28 cellular contexts compared by ENCODE assay signal in the genomic region with DNA sequence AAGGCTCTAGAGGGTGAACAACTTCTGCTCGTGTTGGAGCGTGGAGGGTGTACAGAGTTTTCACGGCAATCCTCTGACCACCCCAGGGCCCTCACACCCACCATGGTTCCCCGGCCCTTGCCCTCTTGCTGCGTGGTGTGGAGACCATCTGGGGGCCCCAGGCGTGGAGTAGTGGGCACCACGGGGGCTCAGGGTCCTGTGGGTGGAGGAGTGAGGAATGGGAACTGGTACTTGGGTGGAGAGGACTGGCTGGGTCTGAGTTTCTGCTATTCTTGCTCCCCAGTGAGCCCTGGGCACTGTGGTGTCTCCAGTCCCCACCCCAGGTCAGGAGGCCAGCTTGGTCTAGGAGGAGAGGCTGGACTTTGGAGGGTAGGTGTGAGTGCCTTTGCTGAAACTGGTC.
"Had no signal": no experiment of that assay in that cellular context is flagged by ENCODE, and none has a peak within 500 bp of the region (broad histone marks: within the 10 kb centered on the region; RNA-seq: fewer than 3 reads in every experiment).

No MANE protein-coding gene starts in this region.

- H3K4me3 ChIP-seq: adrenal gland, Peyer's patch, SJSA1 had no signal

- H3K36me3 Mint-ChIP-seq: activated CD4-positive, alpha-beta memory T cell treated with anti-CD3 and anti-CD28 coated beads for 36 hours; activated naive CD4-positive, alpha-beta T cell treated with anti-CD3 and anti-CD28 coated beads, Interleukin-2, amount 10 ng/mL, durations not matched to agents 7 days and 5 days; activated naive CD8-positive, alpha-beta T cell treated with anti-CD3 and anti-CD28 coated beads, Interleukin-2, amount 10 ng/mL, durations not matched to agents 7 days and 5 days had no signal

- H3K36me3 ChIP-seq: adrenal gland, Peyer's patch, SJSA1 had no signal

- H3K27me3 Mint-ChIP-seq: activated CD4-positive, alpha-beta memory T cell treated with anti-CD3 and anti-CD28 coated beads for 36 hours; activated naive CD8-positive, alpha-beta T cell treated with anti-CD3 and anti-CD28 coated beads, Interleukin-2, amount 10 ng/mL, durations not matched to agents 7 days and 5 days had no signal

- H3K4me1 ChIP-seq: adrenal gland, Peyer's patch, SJSA1 had no signal

- H3K9me3 Mint-ChIP-seq: activated CD4-positive, alpha-beta memory T cell treated with anti-CD3 and anti-CD28 coated beads for 36 hours; activated naive CD4-positive, alpha-beta T cell treated with anti-CD3 and anti-CD28 coated beads, Interleukin-2, amount 10 ng/mL, durations not matched to agents 7 days and 5 days; activated naive CD8-positive, alpha-beta T cell treated with anti-CD3 and anti-CD28 coated beads, Interleukin-2, amount 10 ng/mL, durations not matched to agents 7 days and 5 days; activated T-helper 2 cell treated with anti-CD3 and anti-CD28 coated beads, Interferon-gamma antibody, Interleukin-2, Interleukin-4, amounts not matched to agents 10 μg/mL and 5 μg/mL and 100 μg/mL, durations not matched to agents 14 hours and 24 hours and 36 hours; T-helper 1 cell treated with Interleukin-12 subunit alpha and Interleukin-12 subunit beta and Interleukin-4 antibody, amounts not matched to agents 30 μg/mL and 1 μg/mL, for 36 hours; WTC11 had no signal

- H3K27ac ChIP-seq: adrenal gland, Peyer's patch, RWPE1, SJSA1 had no signal

- ATAC-seq: WTC11 had no signal

- H3K9me3 ChIP-seq: adrenal gland, Peyer's patch, SJSA1 had no signal

- H3K27ac Mint-ChIP-seq: activated CD4-positive, alpha-beta memory T cell treated with anti-CD3 and anti-CD28 coated beads for 36 hours; activated naive CD8-positive, alpha-beta T cell treated with anti-CD3 and anti-CD28 coated beads, Interleukin-2, amount 10 ng/mL, durations not matched to agents 7 days and 5 days; activated T-helper 2 cell treated with anti-CD3 and anti-CD28 coated beads, Interferon-gamma antibody, Interleukin-2, Interleukin-4, amounts not matched to agents 10 μg/mL and 5 μg/mL and 100 μg/mL, durations not matched to agents 14 hours and 24 hours and 36 hours; T-helper 1 cell treated with Interleukin-12 subunit alpha and Interleukin-12 subunit beta and Interleukin-4 antibody, amounts not matched to agents 30 μg/mL and 1 μg/mL, for 36 hours had no signal

- DNase-seq: activated CD4-positive, alpha-beta T cell treated with anti-CD3 and anti-CD28 coated beads for 48 hours; activated CD4-positive, CD25-positive, alpha-beta regulatory T cell treated with anti-CD3 and anti-CD28 coated beads, Interleukin-2, amount 50 U/mL, for 72 hours; activated CD8-positive, alpha-beta memory T cell treated with anti-CD3 and anti-CD28 coated beads for 24 hours; activated gamma-delta T cell treated with Interleukin-2 at 50 U/mL for 16 hours; activated naive CD4-positive, alpha-beta T cell treated with anti-CD3 and anti-CD28 coated beads, Interleukin-2, amount 10 ng/mL, durations not matched to agents 7 days and 5 days; activated naive CD8-positive, alpha-beta T cell treated with anti-CD3 and anti-CD28 coated beads, Interleukin-2, amount 10 ng/mL, durations not matched to agents 7 days and 5 days; activated T-cell treated with anti-CD3 and anti-CD28 coated beads, Interleukin-2, amount 50 U/mL, for 48 hours; anterior cingulate cortex; cerebellar nuclear complex; Karpas-422; MM.1S; NCI-H1105; NCI-H1436; NCI-H1694 treated with DMSO at 0.1 percent for 48 hours; NCI-H2029 treated with DMSO at 0.1 percent for 48 hours; NCI-H345; NCI-H510A; NCI-H526 treated with DMSO at 0.1 percent for 48 hours; NCI-H82; Peyer's patch; SHP77 had no signal

- H3K27me3 ChIP-seq: adrenal gland, Peyer's patch, SJSA1 had no signal

- H3K4me3 Mint-ChIP-seq: activated CD4-positive, alpha-beta memory T cell treated with anti-CD3 and anti-CD28 coated beads for 36 hours; activated naive CD4-positive, alpha-beta T cell treated with anti-CD3 and anti-CD28 coated beads, Interleukin-2, amount 10 ng/mL, durations not matched to agents 7 days and 5 days; activated naive CD8-positive, alpha-beta T cell treated with anti-CD3 and anti-CD28 coated beads, Interleukin-2, amount 10 ng/mL, durations not matched to agents 7 days and 5 days; T-helper 1 cell treated with Interleukin-12 subunit alpha and Interleukin-12 subunit beta and Interleukin-4 antibody, amounts not matched to agents 30 μg/mL and 1 μg/mL, for 36 hours; WTC11 had no signal
